ENCODE assay signal across 8 cellular contexts in the genomic region with DNA sequence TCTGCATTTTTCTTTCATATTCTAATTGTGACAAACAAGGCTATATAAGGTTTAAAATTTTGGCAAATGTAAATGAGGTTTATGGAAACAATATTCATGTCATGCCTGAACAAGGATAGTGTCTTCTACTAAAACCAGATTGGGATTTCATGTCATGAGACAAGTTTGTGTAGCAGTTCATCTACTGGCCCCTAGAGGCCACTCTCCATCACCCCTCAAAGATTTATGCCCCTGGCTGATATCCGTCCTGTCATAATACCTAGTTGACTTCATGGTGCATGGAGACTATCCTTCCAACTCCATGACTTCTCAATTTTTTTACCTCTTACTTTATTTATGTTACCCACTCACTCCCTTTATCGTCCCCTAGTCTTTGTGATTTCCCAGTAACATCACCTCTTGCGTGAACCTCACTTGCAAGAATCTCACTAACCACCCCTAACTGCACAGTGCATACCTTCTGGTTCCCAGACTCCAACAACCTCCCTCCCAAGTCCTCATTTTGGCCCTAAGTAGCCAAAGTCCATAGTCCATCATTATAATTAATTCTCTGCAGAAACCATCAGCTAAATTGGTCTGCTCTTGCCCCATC.
DNase-seq lines count a peak whose midpoint lies in the region; ATAC-seq, FAIRE-seq and TF ChIP-seq lines count a peak whose summit lies in the region.

No MANE protein-coding gene starts in this region.

- no peaks in the 10 kb centered on the region for H3K9me3 ChIP-seq in stomach

- no peak overlapping the region for H3K4me3 ChIP-seq in stomach

- H3K27ac ChIP-seq in stomach, result no peak overlapping the region

- ATAC-seq in GM21717 (IDR thresholded peaks at IDR 0.05; ENCODE audit: unreplicated experiment), result peak; percentile 89

- H3K4me3 Mint-ChIP-seq in activated CD4-positive, alpha-beta T cell treated with anti-CD3 and anti-CD28 coated beads, Interleukin-2, amount 10 ng/mL, durations not matched to agents 24 days and 14 days, result no peak overlapping the region
- no peak overlapping the region for H3K4me3 Mint-ChIP-seq in glutamatergic neuron (ENCODE audit: unreplicated experiment)

- no peaks in the 10 kb centered on the region for H3K9me3 Mint-ChIP-seq in activated CD4-positive, alpha-beta T cell treated with anti-CD3 and anti-CD28 coated beads, Interleukin-2, amount 10 ng/mL, durations not matched to agents 24 days and 14 days
- H3K9me3 Mint-ChIP-seq in glutamatergic neuron (ENCODE audit: unreplicated experiment), result no peaks in the 10 kb centered on the region

- H3K4me1 Mint-ChIP-seq in activated CD4-positive, alpha-beta T cell treated with anti-CD3 and anti-CD28 coated beads, Interleukin-2, amount 10 ng/mL, durations not matched to agents 24 days and 14 days, result no peaks in the 10 kb centered on the region
- H3K4me1 Mint-ChIP-seq in glutamatergic neuron (ENCODE audit: low read depth, unreplicated experiment), result no peaks in the 10 kb centered on the region

- no peaks in the 10 kb centered on the region for H3K36me3 Mint-ChIP-seq in activated CD4-positive, alpha-beta T cell treated with anti-CD3 and anti-CD28 coated beads, Interleukin-2, amount 10 ng/mL, durations not matched to agents 24 days and 14 days (ENCODE audit: low read depth)
- no peaks in the 10 kb centered on the region for H3K36me3 Mint-ChIP-seq in glutamatergic neuron (ENCODE audit: unreplicated experiment)

- no peaks in the 10 kb centered on the region for H3K27me3 ChIP-seq in stomach

- H3K36me3 ChIP-seq in stomach, result peaks cover 0 to 5% (median 0%) of the 10 kb centered on the region in 4 donors

- H3K27me3 Mint-ChIP-seq in activated CD4-positive, alpha-beta T cell treated with anti-CD3 and anti-CD28 coated beads, Interleukin-2, amount 10 ng/mL, durations not matched to agents 24 days and 14 days, result no peaks in the 10 kb centered on the region
- H3K27me3 Mint-ChIP-seq in glutamatergic neuron (ENCODE audit: unreplicated experiment), result peaks cover 1% of the 10 kb centered on the region

- no peak for TF ChIP-seq POLR2A in stomach (IDR thresholded peaks at IDR 0.05)

- 71 to 83% (median 78%) methylated on average over 3 of the region's 3 CpGs for WGBS in stomach, 5 donors

- H3K27ac Mint-ChIP-seq in activated CD4-positive, alpha-beta T cell treated with anti-CD3 and anti-CD28 coated beads, Interleukin-2, amount 10 ng/mL, durations not matched to agents 24 days and 14 days, result no peak overlapping the region
- H3K27ac Mint-ChIP-seq in glutamatergic neuron (ENCODE audit: unreplicated experiment), result no peak overlapping the region

- peaks cover 0 to 2% (median 0%) of the 10 kb centered on the region in 4 donors for H3K4me1 ChIP-seq in stomach

- peak; percentile 78 for TF ChIP-seq CTCF in glutamatergic neuron (IDR thresholded peaks at IDR 0.05; ENCODE audit: partially characterized antibody, unreplicated experiment)
- peak in 5 of 7 experiments; percentile 35 to 66 (median 53) for TF ChIP-seq CTCF in stomach (IDR thresholded peaks at IDR 0.05)

- no peak for TF ChIP-seq EP300 in stomach (IDR thresholded peaks at IDR 0.05)

- peak; percentile 26 for FAIRE-seq in HTR-8/SVneo (lab: Jason Lieb, UNC)

- intact Hi-C loops in activated CD4-positive, alpha-beta T cell treated with anti-CD3 and anti-CD28 coated beads, Interleukin-2, amount 10 ng/mL, durations not matched to agents 24 days and 14 days (cut with micrococcal nuclease), result no loop called here
- intact Hi-C loops in stomach (cut with DNase I; ENCODE audit: low total_unique reads), result no loop called here

- peak; percentile 60 for DNase-seq in activated CD4-positive, alpha-beta T cell treated with anti-CD3 and anti-CD28 coated beads, Interleukin-2, amount 10 ng/mL, durations not matched to agents 24 days and 14 days
- no peak for DNase-seq in activated CD4-positive, alpha-beta T cell treated with anti-CD3 and anti-CD28 coated beads, Interleukin-2, amount 50 U/mL, for 1 hour
- DNase-seq in HTR-8/SVneo (ENCODE audit: insufficient read length, low spot score) (peak; percentile 33), SK-N-DZ (ENCODE audit: low spot score) (peak; percentile 26), glutamatergic neuron (peak; percentile 20), stomach (no peak), retina (no peak)

Comparison
In these comparisons a context has a peak if more than half of its experiments do, and no peak if none do; other contexts are left out.
1. DNase-seq: peak in activated CD4-positive, alpha-beta T cell treated with anti-CD3 and anti-CD28 coated beads, Interleukin-2, amount 10 ng/mL, durations not matched to agents 24 days and 14 days (single experiment), HTR-8/SVneo (single experiment), SK-N-DZ (single experiment) and glutamatergic neuron (single experiment); none in activated CD4-positive, alpha-beta T cell treated with anti-CD3 and anti-CD28 coated beads, Interleukin-2, amount 50 U/mL, for 1 hour (single experiment), stomach (single experiment) and retina (single experiment).